In genomic region chr11:67252831-67253239, GRCh38 we compare ENCODE assay signal across 8 cellular contexts. TPM values are rescaled to one million over a fixed set of nuclear protein-coding genes. Genes with fewer than 3 reads are reported as not detected.
DNase-seq lines count a peak whose midpoint lies in the region; FAIRE-seq and TF ChIP-seq lines count a peak whose summit lies in the region.

No MANE protein-coding gene starts in this region.

- dilution Hi-C loops in keratinocyte (cut with MboI; ENCODE audit: extremely low pct_ligation_motif_present, low sequenced_read_pairs): no loop called here

- H4K20me1 ChIP-seq in Loucy (ENCODE audit: insufficient read depth, low read length, poor library complexity, severe bottlenecking): peaks cover 23% of the 10 kb centered on the region
- H4K20me1 ChIP-seq in keratinocyte (ENCODE audit: control insufficient read depth, extremely low read depth, insufficient read depth, low read length): peaks cover 3% of the 10 kb centered on the region

- H3K4me2 ChIP-seq in Loucy (ENCODE audit: low read depth, low read length, poor library complexity, severe bottlenecking) (no peak overlapping the region), keratinocyte (ENCODE audit: control insufficient read depth, extremely low read depth, insufficient read depth, low read depth, low read length) (peak overlapping the region; percentile 29)

- WGBS in transverse colon (ENCODE audit: low coverage in 1 of 2), 2 donors: 43 to 84% methylated on average over 1 to 4 of the region's 4 CpGs

- no peaks in the 10 kb centered on the region for H3K9me2 ChIP-seq in Loucy (replicated peaks; ENCODE audit: low read depth, low read length)

- H3K79me2 ChIP-seq in Loucy (ENCODE audit: insufficient read depth, low read length): peaks cover 20% of the 10 kb centered on the region
- peaks cover 6% of the 10 kb centered on the region for H3K79me2 ChIP-seq in keratinocyte (ENCODE audit: control insufficient read depth, insufficient read depth, low read length)

- H3F3A ChIP-seq in Loucy (ENCODE audit: low read depth): peaks cover 11% of the 10 kb centered on the region; the same call in 1 of the 2 replicates

- peaks cover 2% of the 10 kb centered on the region for H3K9me1 ChIP-seq in keratinocyte (ENCODE audit: control insufficient read depth, extremely low read depth, insufficient read depth, low read length)

- H3K4me1 ChIP-seq in Loucy (ENCODE audit: insufficient read depth, low read length, poor library complexity, severe bottlenecking) (peaks cover 11% of the 10 kb centered on the region), adipocyte (ENCODE audit: control insufficient read depth, insufficient read depth, low read length) (peaks cover 16% of the 10 kb centered on the region), keratinocyte (ENCODE audit: control insufficient read depth, extremely low read depth, insufficient read depth, low read length) (peaks cover 36% of the 10 kb centered on the region), transverse colon (peaks cover 0 to 23% (median 2%) of the 10 kb centered on the region in 4 donors)

- H3K27ac ChIP-seq in keratinocyte (ENCODE audit: control insufficient read depth, insufficient read depth, low read length) (peak overlapping the region; percentile 29), transverse colon (peak overlapping the region in 3 of 4 donors; percentile 27 to 41 (median 36))

- DNase-seq in EH (ENCODE audit: low read depth) (peak; percentile 69), adipocyte (ENCODE audit: low read depth) (peak; percentile 40), keratinocyte (ENCODE audit: low read depth, low spot score) (no peak), transverse colon (no peak), NCI-H2107 treated with DMSO at 0.1 percent for 48 hours (lab: John Stamatoyannopoulos, UW; ENCODE audit: unreplicated experiment) (no peak)
- no peak for DNase-seq in central memory CD4-positive, alpha-beta T cell
- DNase-seq in stimulated activated CD4-positive, alpha-beta T cell treated with anti-CD3 and anti-CD28 coated beads, Interleukin-2, amount 100 ng/mL, for 24 hours: no peak

- no peak for TF ChIP-seq EP300 in transverse colon (IDR thresholded peaks at IDR 0.05; ENCODE audit: low read depth)

- no peak for FAIRE-seq in keratinocyte (lab: Jason Lieb, UNC)

- no peak overlapping the region for H3K9ac ChIP-seq in Loucy (ENCODE audit: low read depth, low read length, poor library complexity, severe bottlenecking)
- no peak overlapping the region for H3K9ac ChIP-seq in adipocyte (ENCODE audit: low read length)
- H3K9ac ChIP-seq in keratinocyte (ENCODE audit: control insufficient read depth, extremely low read depth, insufficient read depth, low read length): no peak overlapping the region

- in situ Hi-C loops in transverse colon (cut with MboI; ENCODE audit: low pct_ligation_motif_present in 1 of 4, low pct_unique_long_range_greater_than_20kb in 1 of 4, low sequenced_read_pairs in 3 of 4): loop anchor here in 1 of 4 donors (25.0 kb wide), 1 partner anchor 134 kb away; the partner anchor contains the start of gene RAD9A

- H3K36me3 ChIP-seq in Loucy (ENCODE audit: insufficient read depth, low read length) (peaks cover 95% of the 10 kb centered on the region), adipocyte (ENCODE audit: control insufficient read depth, insufficient read depth, low read length, severe bottlenecking) (peaks cover 91% of the 10 kb centered on the region), keratinocyte (ENCODE audit: control insufficient read depth in 2 of 2, extremely low read depth in 1 of 2, insufficient read depth in 2 of 2, low read length in 2 of 2) (peaks cover 47 to 81% of the 10 kb centered on the region in 2 experiments), transverse colon (peaks cover 0 to 68% (median 35%) of the 10 kb centered on the region in 4 donors)

- no peaks in the 10 kb centered on the region for H3K27me3 ChIP-seq in Loucy (ENCODE audit: insufficient read depth, low read length, poor library complexity, severe bottlenecking)
- H3K27me3 ChIP-seq in adipocyte (replicated peaks; ENCODE audit: control insufficient read depth, insufficient read depth, low read length): no peaks in the 10 kb centered on the region
- no peaks in the 10 kb centered on the region for H3K27me3 ChIP-seq in keratinocyte (ENCODE audit: control insufficient read depth, extremely low read depth, insufficient read depth, low read length)
- no peaks in the 10 kb centered on the region for H3K27me3 ChIP-seq in transverse colon

- TF ChIP-seq POLR2A in transverse colon (IDR thresholded peaks at IDR 0.05): no peak

- H3K9me3 ChIP-seq in Loucy (ENCODE audit: insufficient read depth, low read depth, low read length) (no peaks in the 10 kb centered on the region), adipocyte (ENCODE audit: control insufficient read depth, low read length) (no peaks in the 10 kb centered on the region), keratinocyte (ENCODE audit: control insufficient read depth, low read depth, low read length) (no peaks in the 10 kb centered on the region), transverse colon (no peaks in the 10 kb centered on the region)

- no peak overlapping the region for H2AFZ ChIP-seq in Loucy (ENCODE audit: low read length)
- H2AFZ ChIP-seq in keratinocyte (ENCODE audit: control insufficient read depth, low read length): no peak overlapping the region

- H3K4me3 ChIP-seq in Loucy (ENCODE audit: low read length, poor library complexity, severe bottlenecking) (no peak overlapping the region), adipocyte (ENCODE audit: low read length) (no peak overlapping the region), keratinocyte (ENCODE audit: control insufficient read depth in 2 of 3, extremely low read depth in 1 of 3, insufficient read depth in 2 of 3, low read depth in 1 of 3, low read length in 3 of 3) (no peak overlapping the region), transverse colon (no peak overlapping the region)

- intact Hi-C loops in transverse colon (cut with DNase I; ENCODE audit: low total_unique reads): no loop called here

- TF ChIP-seq CTCF in Loucy (conservative IDR thresholded peaks at IDR 0.05; ENCODE audit: low read length) (peak; percentile 67), keratinocyte (optimal IDR thresholded peaks at IDR 0.05 in 1 of 3, IDR thresholded peaks at IDR 0.05 in 1 of 3, conservative IDR thresholded peaks at IDR 0.05 in 1 of 3; ENCODE audit: extremely low read depth in 1 of 3, insufficient read depth in 2 of 3, low read length in 3 of 3) (peak; percentile 65 to 79 (median 78)), transverse colon (IDR thresholded peaks at IDR 0.05) (peak in 3 of 5 experiments; percentile 23 to 49 (median 28))

RNA-seq across cellular contexts. Expression of gene GRK2, which starts 13.4 kb away (rescaled TPM):
- polyA plus RNA-seq in keratinocyte: 21.1 to 29.2 TPM (median 23.3 TPM) in 3 replicates
- polyA plus RNA-seq in keratinocyte (2011; ENCODE audit: low read depth): 72.4 TPM
- 15.4 and 26.0 TPM in 2 replicates for polyA plus RNA-seq in keratinocyte (2011; cell fraction: cytosol; rRNA removed)
- polyA plus RNA-seq in keratinocyte (2011; cell fraction: nucleus; rRNA removed): 38.5 and 51.4 TPM in 2 replicates
- 26.4 and 42.3 TPM in 2 replicates for polyA plus RNA-seq in keratinocyte (2012; ENCODE audit: low replicate concordance)
- 28.1 to 136 TPM (median 33.8 TPM) in 3 replicates for polyA minus RNA-seq in keratinocyte
- 62.0 TPM for polyA minus RNA-seq in keratinocyte (2011; cell fraction: cytosol; rRNA and poly(A)+ RNA removed)
- 26.1 and 27.0 TPM in 2 replicates for polyA minus RNA-seq in keratinocyte (2011; cell fraction: nucleus; rRNA and poly(A)+ RNA removed)
- total RNA-seq in transverse colon: 100 to 1,000 TPM; 104 to 294 (median 160) TPM

RNA-seq across cellular contexts. Expression of gene ANKRD13D, which starts 36.3 kb away (rescaled TPM):
- polyA plus RNA-seq in keratinocyte: 18.1 to 40.1 TPM (median 25.0 TPM) in 3 replicates
- 26.3 TPM for polyA plus RNA-seq in keratinocyte (2011; ENCODE audit: low read depth)
- 11.4 and 22.0 TPM in 2 replicates for polyA plus RNA-seq in keratinocyte (2011; cell fraction: cytosol; rRNA removed)
- 58.2 and 67.9 TPM in 2 replicates for polyA plus RNA-seq in keratinocyte (2011; cell fraction: nucleus; rRNA removed)
- polyA plus RNA-seq in keratinocyte (2012; ENCODE audit: low replicate concordance): 16.9 and 35.5 TPM in 2 replicates
- polyA minus RNA-seq in keratinocyte: 18.7 to 32.6 TPM (median 20.1 TPM) in 3 replicates
- 17.8 TPM for polyA minus RNA-seq in keratinocyte (2011; cell fraction: cytosol; rRNA and poly(A)+ RNA removed)
- 29.3 and 30.3 TPM in 2 replicates for polyA minus RNA-seq in keratinocyte (2011; cell fraction: nucleus; rRNA and poly(A)+ RNA removed)
- total RNA-seq in transverse colon: 100 to 1,000 TPM in 1 of 4 donors, 10 to 100 TPM in 3; 19.7 to 194 (median 54.5) TPM

RNA-seq across cellular contexts. Expression of gene SSH3, which starts 50.5 kb away (rescaled TPM):
- polyA plus RNA-seq in keratinocyte: 20.5 to 39.2 TPM (median 24.8 TPM) in 3 replicates
- polyA plus RNA-seq in keratinocyte (2011; ENCODE audit: low read depth): 11.2 TPM
- polyA plus RNA-seq in keratinocyte (2011; cell fraction: cytosol; rRNA removed): 12.1 and 25.9 TPM in 2 replicates
- polyA plus RNA-seq in keratinocyte (2011; cell fraction: nucleus; rRNA removed): 55.6 and 73.3 TPM in 2 replicates
- polyA plus RNA-seq in keratinocyte (2012; ENCODE audit: low replicate concordance): 42.9 and 52.4 TPM in 2 replicates
- 22.4 to 37.8 TPM (median 30.0 TPM) in 3 replicates for polyA minus RNA-seq in keratinocyte
- polyA minus RNA-seq in keratinocyte (2011; cell fraction: cytosol; rRNA and poly(A)+ RNA removed): 49.9 TPM
- 29.0 and 32.8 TPM in 2 replicates for polyA minus RNA-seq in keratinocyte (2011; cell fraction: nucleus; rRNA and poly(A)+ RNA removed)
- total RNA-seq in transverse colon: 100 to 1,000 TPM in 2 of 4 donors, 10 to 100 TPM in 2; 73.0 to 174 (median 123) TPM

Comparison
In these comparisons a context has a peak if more than half of its experiments do, and no peak if none do; other contexts are left out.
1. DNase-seq: peak in EH (single experiment) and adipocyte (single experiment); none in keratinocyte (single experiment), transverse colon (single experiment), central memory CD4-positive, alpha-beta T cell (single experiment), stimulated activated CD4-positive, alpha-beta T cell treated with anti-CD3 and anti-CD28 coated beads, Interleukin-2, amount 100 ng/mL, for 24 hours (0 of 2) and NCI-H2107 treated with DMSO at 0.1 percent for 48 hours (single experiment).
2. CTCF ChIP-seq: peak in every context shown above with its lines; median percentile 78 in keratinocyte; 67 in Loucy; 28 in transverse colon.